ENCODE assay signal across 34 cellular contexts in the genomic region with DNA sequence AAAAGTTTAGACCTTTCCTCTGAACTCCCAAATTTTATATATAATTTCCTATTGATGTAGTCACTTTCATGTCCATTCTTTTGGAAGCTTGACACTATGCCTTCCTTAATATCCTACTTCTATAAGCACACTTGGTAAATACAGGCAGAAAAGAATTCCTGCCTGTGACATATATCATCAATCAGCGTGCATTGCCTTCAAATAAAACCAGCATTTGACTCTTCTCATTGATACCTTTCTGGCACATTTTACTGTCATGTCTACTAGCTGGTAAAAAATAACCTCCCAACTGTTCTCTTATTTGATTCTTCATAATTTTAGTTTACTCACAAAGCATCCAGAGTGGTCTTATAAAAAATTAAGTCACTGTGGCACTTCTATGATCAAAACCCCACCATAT.
"Had no signal": no experiment of that assay in that cellular context is flagged by ENCODE, and none has a peak within 500 bp of the region (broad histone marks: within the 10 kb centered on the region; RNA-seq: fewer than 3 reads in every experiment).

No MANE protein-coding gene starts in this region.

- H3K27ac ChIP-seq: KMS-11 had no signal

- H3K4me3 ChIP-seq: MG63 had no signal

- H3K9ac ChIP-seq: KMS-11 had no signal

- DNase-seq: Karpas-422, Kasumi-1, MG63, MM.1S, MV-4-11, NCI-H1048, NCI-H1092, NCI-H1092 treated with DMSO at 0.1 percent for 48 hours, NCI-H1105, NCI-H1105 treated with DMSO at 0.1 percent for 48 hours, NCI-H1417, NCI-H1417 treated with DMSO at 0.1 percent for 48 hours, NCI-H1436, NCI-H1436 treated with DMSO at 0.1 percent for 48 hours, NCI-H146, NCI-H1694, NCI-H1694 treated with DMSO at 0.1 percent for 48 hours, NCI-H187, NCI-H187 treated with DMSO at 0.1 percent for 48 hours, NCI-H1930, NCI-H2029, NCI-H2029 treated with DMSO at 0.1 percent for 48 hours, NCI-H2081, NCI-H2081 treated with DMSO at 0.1 percent for 48 hours, NCI-H2107, NCI-H2171, NCI-H2171 treated with DMSO at 0.1 percent for 48 hours, NCI-H2227 treated with DMSO at 0.1 percent for 48 hours, NCI-H226, NCI-H345, NCI-H446, NCI-H446 treated with DMSO at 0.1 percent for 48 hours, NCI-H510A had no signal

- H3K36me3 ChIP-seq: MG63 had no signal

- H3K27me3 ChIP-seq: MG63 had no signal

- H3K9me3 ChIP-seq: MG63 had no signal

- H3K4me2 ChIP-seq: KMS-11 had no signal
